ENCODE assay signal across 26 cellular contexts in the genomic region with DNA sequence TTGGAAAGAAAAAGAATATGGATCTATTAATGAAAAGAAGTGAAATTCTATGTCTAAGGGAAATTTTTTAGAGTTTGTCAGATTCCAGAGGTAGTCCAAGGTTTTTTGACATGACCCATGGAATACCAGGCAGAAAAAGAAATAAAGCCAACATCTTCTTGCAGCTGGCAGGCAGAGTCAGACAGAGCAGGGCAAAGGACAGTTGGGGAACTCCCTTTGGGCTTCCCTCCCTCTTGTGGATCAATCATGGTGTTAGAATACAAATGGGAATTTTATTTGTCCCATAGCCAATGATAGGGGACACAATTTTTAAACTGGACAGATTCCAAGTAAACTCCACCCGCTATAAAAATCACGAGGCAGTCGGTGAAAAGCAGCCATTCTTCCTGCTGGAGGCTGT.
"Had no signal": no experiment of that assay in that cellular context is flagged by ENCODE, and none has a peak within 500 bp of the region (broad histone marks: within the 10 kb centered on the region; RNA-seq: fewer than 3 reads in every experiment).

No MANE protein-coding gene starts in this region.

- H3K36me3 ChIP-seq: esophagus muscularis mucosa, gastroesophageal sphincter, heart left ventricle, left ventricle myocardium inferior, lower lobe of right lung, neutrophil, pancreas, stomach, tibial artery had no signal

- H3K4me3 Mint-ChIP-seq: naive B cell; nephron progenitor cell; stimulated activated effector memory CD8-positive, alpha-beta T cell treated with anti-CD3 and anti-CD28 coated beads, Interleukin-12 subunit alpha, Interleukin-12 subunit beta, amount 100 ng/mL, for 72 hours; type B pancreatic cell had no signal

- H3K4me2 ChIP-seq: hepatocyte had no signal

- H3K79me2 ChIP-seq: hepatocyte had no signal

- H3K27me3 Mint-ChIP-seq: naive B cell had no signal

- H3K27me3 ChIP-seq: esophagus muscularis mucosa, gastroesophageal sphincter, heart left ventricle, hepatocyte, neutrophil, pancreas, stomach, testis, tibial artery had no signal

- H3K27ac ChIP-seq: coronary artery, esophagus muscularis mucosa, foreskin keratinocyte, gastroesophageal sphincter, heart left ventricle, hepatocyte, left ventricle myocardium inferior, lower lobe of right lung, neutrophil, pancreas, stomach, testis, tibial artery had no signal

- H3K9me3 Mint-ChIP-seq: naive B cell; nephron progenitor cell; stimulated activated effector memory CD8-positive, alpha-beta T cell treated with anti-CD3 and anti-CD28 coated beads, Interleukin-12 subunit alpha, Interleukin-12 subunit beta, amount 100 ng/mL, for 72 hours; type B pancreatic cell had no signal

- H3K4me3 ChIP-seq: coronary artery, esophagus muscularis mucosa, gastroesophageal sphincter, heart left ventricle, hepatocyte, left ventricle myocardium inferior, lower lobe of right lung, pancreas, stomach, testis, tibial artery had no signal

- H3K4me1 ChIP-seq: foreskin keratinocyte, lower lobe of right lung, tibial artery had no signal

- H3K36me3 Mint-ChIP-seq: naive B cell; stimulated activated effector memory CD8-positive, alpha-beta T cell treated with anti-CD3 and anti-CD28 coated beads, Interleukin-12 subunit alpha, Interleukin-12 subunit beta, amount 100 ng/mL, for 72 hours; type B pancreatic cell had no signal

- H3K27ac Mint-ChIP-seq: naive B cell; nephron progenitor cell; progenitor cell of endocrine pancreas; stimulated activated effector memory CD8-positive, alpha-beta T cell treated with anti-CD3 and anti-CD28 coated beads, Interleukin-12 subunit alpha, Interleukin-12 subunit beta, amount 100 ng/mL, for 72 hours; type B pancreatic cell had no signal

- H3K9me3 ChIP-seq: esophagus muscularis mucosa, gastroesophageal sphincter, heart left ventricle, left ventricle myocardium inferior, lower lobe of right lung, neutrophil, pancreas, stomach, testis, tibial artery had no signal

- H2AFZ ChIP-seq: hepatocyte had no signal

- ATAC-seq: foreskin keratinocyte; gastroesophageal sphincter; heart left ventricle; lower lobe of right lung; pancreas; sciatic nerve; stimulated activated effector memory CD8-positive, alpha-beta T cell treated with anti-CD3 and anti-CD28 coated beads, Interleukin-12 subunit alpha, Interleukin-12 subunit beta, amount 100 ng/mL, for 72 hours had no signal

- DNase-seq: dermis blood vessel endothelial cell; effector memory CD4-positive, alpha-beta T cell; foreskin keratinocyte; heart left ventricle; kidney; left ventricle myocardium inferior; lower lobe of right lung; naive B cell; nephron progenitor cell; pancreas; stimulated activated CD4-positive, alpha-beta T cell treated with anti-CD3 and anti-CD28 coated beads, Interleukin-2, amount 100 ng/mL, for 24 hours; stimulated activated CD4-positive, alpha-beta T cell treated with anti-CD3 and anti-CD28 coated beads, Interleukin-4, amount 100 ng/mL, for 24 hours; stimulated activated naive CD4-positive, alpha-beta T cell treated with Interleukin-2 at 50 U/mL for 16 hours; stomach; substantia nigra; testis; tibial artery had no signal
